ENCODE assay signal across 29 cellular contexts in genomic region chr3:13710251-13710650, GRCh38.
DNase-seq lines count a peak whose midpoint lies in the region; ATAC-seq and TF ChIP-seq lines count a peak whose summit lies in the region.
"Had no signal": no experiment of that assay in that cellular context is flagged by ENCODE, and none has a peak within 500 bp of the region (broad histone marks: within the 10 kb centered on the region; RNA-seq: fewer than 3 reads in every experiment).

No MANE protein-coding gene starts in this region.

- no TSS peak for BruUV-seq in mammary epithelial cell (replicated peaks; lab: Mats Ljungman, UMichigan)

- WGBS in H9 (ENCODE audit: extremely low coverage, insufficient read length, low lambda C conversion rate), result no CpG with 5 or more reads among the region's 3 CpGs
- WGBS in mammary epithelial cell (ENCODE audit: low coverage, missing lambda C conversion rate), result 53% methylated on average over 2 of the region's 3 CpGs

- no peak overlapping the region for H3K9ac ChIP-seq in H9 (ENCODE audit: extremely low read depth, insufficient read length, low read length)
- no peak overlapping the region for H3K9ac ChIP-seq in mammary epithelial cell (ENCODE audit: insufficient read depth, low read length)

- H3K27ac ChIP-seq in H9 (ENCODE audit: insufficient read length, low read depth, low read length) (no peak overlapping the region), mammary epithelial cell (ENCODE audit: insufficient read depth, low read depth, low read length) (no peak overlapping the region)
- H3K27ac ChIP-seq: A549, heart right ventricle, lower lobe of right lung, SJSA1, thoracic aorta, WERI-Rb-1 had no signal

- no peak overlapping the region for H4K5ac ChIP-seq in H9 (ENCODE audit: insufficient read length, low read depth, low read length)

- no peak overlapping the region for H2BK20ac ChIP-seq in H9 (ENCODE audit: low read depth, low read length, poor library complexity, severe bottlenecking)

- intact Hi-C loops in sciatic nerve (cut with DNase I), result no loop called here
- intact Hi-C loops in mammary epithelial cell (cut with micrococcal nuclease), result no loop called here

- CTCF ChIA-PET in activated CD8-positive, alpha-beta memory T cell treated with anti-CD3 and anti-CD28 coated beads, Interleukin-2, amount 10 ng/mL, durations not matched to agents 7 days and 5 days (lab: Charles Lee), result no interaction called here
- CTCF ChIA-PET in mammary epithelial cell (lab: Charles Lee; ENCODE audit: low non-redundant PET), result no interaction called here

- no peak overlapping the region for H3T11ph ChIP-seq in H9 (ENCODE audit: low read length)

- dilution Hi-C loops in mammary epithelial cell (cut with HindIII; ENCODE audit: low sequenced_read_pairs), result no loop called here

- in situ Hi-C loops in mammary epithelial cell (cut with MboI; ENCODE audit: low sequenced_read_pairs in 2 of 2), result no loop called here

- ATAC-seq in activated CD8-positive, alpha-beta memory T cell treated with anti-CD3 and anti-CD28 coated beads, Interleukin-2, amount 10 ng/mL, durations not matched to agents 7 days and 5 days, result no peak
- ATAC-seq in sciatic nerve, result no peak
- ATAC-seq in HG03521 (IDR thresholded peaks at IDR 0.05; ENCODE audit: unreplicated experiment), result no peak
- no peak for ATAC-seq in HG02885 (IDR thresholded peaks at IDR 0.05; ENCODE audit: poor library complexity, unreplicated experiment)
- ATAC-seq: A549; heart right ventricle; lower lobe of right lung; mucosa of descending colon; stimulated activated naive CD8-positive, alpha-beta T cell treated with anti-CD3 and anti-CD28 coated beads, Interleukin-15, Interleukin-2, amounts not matched to agents 100 U/mL and 50 U/mL, for 24 hours had no signal

- no peaks in the 10 kb centered on the region for H3K27me3 Mint-ChIP-seq in activated CD8-positive, alpha-beta memory T cell treated with anti-CD3 and anti-CD28 coated beads, Interleukin-2, amount 10 ng/mL, durations not matched to agents 7 days and 5 days
- H3K27me3 Mint-ChIP-seq in H9 (ENCODE audit: low read depth), result peaks cover 62% of the 10 kb centered on the region
- H3K27me3 Mint-ChIP-seq in endothelial cell (ENCODE audit: unreplicated experiment), result peaks cover 51% of the 10 kb centered on the region

- no peak overlapping the region for H2BK5ac ChIP-seq in H9 (ENCODE audit: insufficient read length, low read length)

- H4K8ac ChIP-seq in H9 (replicated peaks; ENCODE audit: insufficient read length, low read depth, low read length), result no peak overlapping the region

- H2BK12ac ChIP-seq in H9 (ENCODE audit: insufficient read length, low read depth, low read length), result no peak overlapping the region

- H3K4me3 Mint-ChIP-seq in activated CD8-positive, alpha-beta memory T cell treated with anti-CD3 and anti-CD28 coated beads, Interleukin-2, amount 10 ng/mL, durations not matched to agents 7 days and 5 days, result no peak overlapping the region
- H3K4me3 Mint-ChIP-seq in H9 (no peak overlapping the region), endothelial cell (ENCODE audit: unreplicated experiment) (peak overlapping the region; percentile 37)
- H3K4me3 Mint-ChIP-seq: central memory CD8-positive, alpha-beta T cell; nephron had no signal

- no peak overlapping the region for H3K4ac ChIP-seq in H9 (ENCODE audit: low read depth, low read length)

- no peaks in the 10 kb centered on the region for H3K4me1 Mint-ChIP-seq in activated CD8-positive, alpha-beta memory T cell treated with anti-CD3 and anti-CD28 coated beads, Interleukin-2, amount 10 ng/mL, durations not matched to agents 7 days and 5 days
- H3K4me1 Mint-ChIP-seq in H9 (no peaks in the 10 kb centered on the region), endothelial cell (ENCODE audit: unreplicated experiment) (no peaks in the 10 kb centered on the region)
- H3K4me1 Mint-ChIP-seq: CD4-positive, alpha-beta memory T cell; central memory CD8-positive, alpha-beta T cell; nephron had no signal

- H3K56ac ChIP-seq in H9 (ENCODE audit: insufficient read length, low read depth, low read length), result no peak overlapping the region

- H3K4me2 ChIP-seq in H9 (ENCODE audit: insufficient read depth, insufficient read length, low read length), result no peak overlapping the region
- no peak overlapping the region for H3K4me2 ChIP-seq in mammary epithelial cell (ENCODE audit: insufficient read depth, low read depth, low read length)
- H3K4me2 ChIP-seq: A549, smooth muscle cell had no signal

- peak; percentile 23 for DNase-seq in activated CD8-positive, alpha-beta memory T cell treated with anti-CD3 and anti-CD28 coated beads, Interleukin-2, amount 10 ng/mL, durations not matched to agents 7 days and 5 days
- DNase-seq in activated CD8-positive, alpha-beta memory T cell treated with anti-CD3 and anti-CD28 coated beads, Interleukin-2, amount 50 U/mL, for 4 hours, result no peak
- DNase-seq in H9 (peak; percentile 4), endothelial cell (ENCODE audit: low spot score) (peak; percentile 1), sciatic nerve (ENCODE audit: low spot score) (peak; percentile 31), mammary epithelial cell (no peak)
- DNase-seq: AML-193; CD4-positive, alpha-beta memory T cell; dermis blood vessel endothelial cell; KBM-7; kidney glomerular epithelial cell; lower lobe of right lung; mucosa of descending colon; NCI-H1105 treated with DMSO at 0.1 percent for 48 hours; NCI-H2029; NCI-H510A treated with DMSO at 0.1 percent for 48 hours; retina; stimulated activated CD4-positive, alpha-beta T cell treated with anti-CD3 and anti-CD28 coated beads, Interleukin-1b, Interleukin-23, amount 100 ng/mL, for 48 hours; stimulated activated naive CD8-positive, alpha-beta T cell treated with anti-CD3 and anti-CD28 coated beads, Interleukin-15, Interleukin-2, amounts not matched to agents 100 U/mL and 50 U/mL, for 24 hours; WERI-Rb-1 had no signal

- no peak overlapping the region for H2AK5ac ChIP-seq in H9 (ENCODE audit: insufficient read length, low read length)

- no peaks in the 10 kb centered on the region for H3K4me1 ChIP-seq in H9 (ENCODE audit: insufficient read depth, low read length)
- H3K4me1 ChIP-seq in mammary epithelial cell (ENCODE audit: insufficient read depth, low read length), result no peaks in the 10 kb centered on the region
- H3K4me1 ChIP-seq: A549, heart right ventricle, lower lobe of right lung, SJSA1 had no signal

- no peak overlapping the region for H3K14ac ChIP-seq in H9 (ENCODE audit: insufficient read depth, low read length)

- H3K36me3 ChIP-seq in mammary epithelial cell (ENCODE audit: insufficient read depth, low read length), result no peaks in the 10 kb centered on the region
- H3K36me3 ChIP-seq: heart right ventricle, lower lobe of right lung, SJSA1, thoracic aorta, WERI-Rb-1 had no signal

- H3K27me3 ChIP-seq in H9 (ENCODE audit: insufficient read depth, low read length) (no peaks in the 10 kb centered on the region), mammary epithelial cell (ENCODE audit: insufficient read depth, low read length) (no peaks in the 10 kb centered on the region)
- H3K27me3 ChIP-seq: SJSA1 had no signal

- H3K36me3 Mint-ChIP-seq in activated CD8-positive, alpha-beta memory T cell treated with anti-CD3 and anti-CD28 coated beads, Interleukin-2, amount 10 ng/mL, durations not matched to agents 7 days and 5 days, result no peaks in the 10 kb centered on the region
- H3K36me3 Mint-ChIP-seq in H9 (ENCODE audit: insufficient read depth in 1 of 3, low read depth in 3 of 3), result peaks cover 0 to 15% (median 5%) of the 10 kb centered on the region in 3 experiments; a peak in 2 of 7 replicates
- H3K36me3 Mint-ChIP-seq in endothelial cell (ENCODE audit: low read depth, unreplicated experiment), result peaks cover 67% of the 10 kb centered on the region

- no peak overlapping the region for H2BK15ac ChIP-seq in H9 (ENCODE audit: low read depth, low read length)

- H3K79me1 ChIP-seq in H9 (ENCODE audit: insufficient read depth, low read depth, low read length, poor library complexity, severe bottlenecking), result no peaks in the 10 kb centered on the region

- H4K20me1 ChIP-seq in H9 (ENCODE audit: control insufficient read depth, insufficient read depth, insufficient read length), result no peaks in the 10 kb centered on the region
- H4K20me1 ChIP-seq in mammary epithelial cell (ENCODE audit: insufficient read depth, low read length), result no peaks in the 10 kb centered on the region

- no peak overlapping the region for H2AFZ ChIP-seq in H9 (ENCODE audit: low read length)
- H2AFZ ChIP-seq in mammary epithelial cell (ENCODE audit: low read depth, low read length), result no peak overlapping the region

- H3K9me3 ChIP-seq in H9 (ENCODE audit: control insufficient read depth, low read depth, low read length), result peaks cover 6% of the 10 kb centered on the region
- no peaks in the 10 kb centered on the region for H3K9me3 ChIP-seq in mammary epithelial cell (replicated peaks; ENCODE audit: insufficient read depth, low read length)
- H3K9me3 ChIP-seq: lower lobe of right lung, mucosa of descending colon, SJSA1, thoracic aorta had no signal

- no peak overlapping the region for H4K91ac ChIP-seq in H9 (ENCODE audit: insufficient read length, low read depth, low read length)

- no peak overlapping the region for H3K23ac ChIP-seq in H9 (ENCODE audit: insufficient read length, low read depth, low read length)

- no peaks in the 10 kb centered on the region for H3K23me2 ChIP-seq in H9 (ENCODE audit: insufficient read length, low read depth, low read length, poor library complexity, severe bottlenecking)

- H3K18ac ChIP-seq in H9 (ENCODE audit: insufficient read length, low read depth, low read length), result no peak overlapping the region

- H3K27ac Mint-ChIP-seq in activated CD8-positive, alpha-beta memory T cell treated with anti-CD3 and anti-CD28 coated beads, Interleukin-2, amount 10 ng/mL, durations not matched to agents 7 days and 5 days, result no peak overlapping the region
- H3K27ac Mint-ChIP-seq in H9, result no peak overlapping the region; a peak in 2 of 7 replicates
- no peak overlapping the region for H3K27ac Mint-ChIP-seq in endothelial cell (ENCODE audit: unreplicated experiment)
- H3K27ac Mint-ChIP-seq: CD4-positive, alpha-beta memory T cell; nephron had no signal

- H3K9me3 Mint-ChIP-seq in activated CD8-positive, alpha-beta memory T cell treated with anti-CD3 and anti-CD28 coated beads, Interleukin-2, amount 10 ng/mL, durations not matched to agents 7 days and 5 days (ENCODE audit: low read depth), result peaks cover 6% of the 10 kb centered on the region
- H3K9me3 Mint-ChIP-seq in H9, result peaks cover 45 to 54% of the 10 kb centered on the region in 2 experiments
- H3K9me3 Mint-ChIP-seq in endothelial cell (ENCODE audit: unreplicated experiment), result peaks cover 50% of the 10 kb centered on the region

- no peak overlapping the region for H3K4me3 ChIP-seq in mammary epithelial cell (replicated peaks in 1 of 3; ENCODE audit: insufficient read depth in 1 of 3, low read depth in 2 of 3, low read length in 3 of 3)
- H3K4me3 ChIP-seq: A549, heart right ventricle, lower lobe of right lung, mucosa of descending colon, SJSA1, smooth muscle cell, thoracic aorta had no signal

- H3K79me2 ChIP-seq in H9 (ENCODE audit: insufficient read depth, low read length) (no peaks in the 10 kb centered on the region), mammary epithelial cell (ENCODE audit: insufficient read depth, low read length) (no peaks in the 10 kb centered on the region)

- H2BK120ac ChIP-seq in H9 (ENCODE audit: low read depth, low read length, poor library complexity, severe bottlenecking), result no peak overlapping the region

- TF ChIP-seq CTCF in H9 (conservative IDR thresholded peaks at IDR 0.05) (no peak), endothelial cell (IDR thresholded peaks at IDR 0.05; ENCODE audit: unreplicated experiment) (no peak), mammary epithelial cell (conservative IDR thresholded peaks at IDR 0.05 in 1 of 2, IDR thresholded peaks at IDR 0.05 in 1 of 2; ENCODE audit: extremely low read depth in 1 of 2, insufficient read depth in 1 of 2, low read depth in 1 of 2, low read length in 2 of 2) (no peak)

Comparison
In these comparisons a context has a peak if more than half of its experiments do, and no peak if none do; other contexts are left out.
1. DNase-seq: peak in activated CD8-positive, alpha-beta memory T cell treated with anti-CD3 and anti-CD28 coated beads, Interleukin-2, amount 10 ng/mL, durations not matched to agents 7 days and 5 days (single experiment), H9 (single experiment), endothelial cell (single experiment) and sciatic nerve (single experiment); none in activated CD8-positive, alpha-beta memory T cell treated with anti-CD3 and anti-CD28 coated beads, Interleukin-2, amount 50 U/mL, for 4 hours (single experiment) and mammary epithelial cell (single experiment).